Comparison of ENCODE assay signal across 8 cellular contexts in genomic region chr6:24721461-24722215, GRCh38. TPM values are rescaled to one million over a fixed set of nuclear protein-coding genes. Genes with fewer than 3 reads are reported as not detected.
DNase-seq lines count a peak whose midpoint lies in the region; ATAC-seq and TF ChIP-seq lines count a peak whose summit lies in the region.

No MANE protein-coding gene starts in this region.

- WGBS in heart right ventricle, 2 donors: 5 to 6% methylated on average over 26 of the region's 26 CpGs

- intact Hi-C loops in heart right ventricle (cut with DNase I): loop anchor here in 6 of 10 donors (1.0 to 10.0 kb wide), 9 partner anchors 51 to 1303 kb away; partner anchors contain the start of genes GMNN (in 5 of the 6), TDP2 (in 3 of the 6) and ACOT13 (in 2 of the 6)

- peak; percentile 89 for DNase-seq in activated CD4-positive, alpha-beta T cell treated with anti-CD3 and anti-CD28 coated beads, Interleukin-2, amount 10 ng/mL, durations not matched to agents 7 days and 5 days
- DNase-seq in activated CD4-positive, alpha-beta T cell treated with anti-CD3 and anti-CD28 coated beads for 4 hours: no peak
- DNase-seq in GM23338 (ENCODE audit: low spot score) (no peak), heart right ventricle (peak; percentile 84 to 88), retinal pigment epithelial cell (ENCODE audit: low read depth) (no peak)
- no peak for DNase-seq in activated naive CD4-positive, alpha-beta T cell treated with anti-CD3 and anti-CD28 coated beads, Interleukin-2, amount 50 U/mL, for 72 hours (ENCODE audit: low spot score in 2 of 2)
- no peak for DNase-seq in stimulated activated CD4-positive, alpha-beta T cell treated with anti-CD3 and anti-CD28 coated beads, Interleukin-15, amount 100 ng/mL, for 24 hours

- H3K9me2 ChIP-seq in GM23338 (ENCODE audit: insufficient read depth): no peaks in the 10 kb centered on the region

- peaks cover 29% of the 10 kb centered on the region for H3K36me3 Mint-ChIP-seq in activated CD4-positive, alpha-beta T cell treated with anti-CD3 and anti-CD28 coated beads, Interleukin-2, amount 10 ng/mL, durations not matched to agents 7 days and 5 days (ENCODE audit: low read depth)
- H3K36me3 Mint-ChIP-seq in GM23338 (ENCODE audit: low read depth): peaks cover 33% of the 10 kb centered on the region
- H3K36me3 Mint-ChIP-seq in activated naive CD4-positive, alpha-beta T cell treated with anti-CD3 and anti-CD28 coated beads, Interleukin-2, amount 50 U/mL, for 72 hours: peaks cover 34 to 36% of the 10 kb centered on the region in 2 donors

- H3K27me3 Mint-ChIP-seq in activated CD4-positive, alpha-beta T cell treated with anti-CD3 and anti-CD28 coated beads, Interleukin-2, amount 10 ng/mL, durations not matched to agents 7 days and 5 days: no peaks in the 10 kb centered on the region
- H3K27me3 Mint-ChIP-seq in GM23338 (ENCODE audit: insufficient read depth, low read depth, poor library complexity): peaks cover 22% of the 10 kb centered on the region

- peak overlapping the region; percentile 96 for H3K4me3 Mint-ChIP-seq in activated CD4-positive, alpha-beta T cell treated with anti-CD3 and anti-CD28 coated beads, Interleukin-2, amount 10 ng/mL, durations not matched to agents 7 days and 5 days
- peak overlapping the region; percentile 98 for H3K4me3 Mint-ChIP-seq in GM23338

- no peaks in the 10 kb centered on the region for H3K27me3 ChIP-seq in GM23338 (ENCODE audit: insufficient read depth)
- H3K27me3 ChIP-seq in KMS-11 (ENCODE audit: insufficient read depth, low read depth): no peaks in the 10 kb centered on the region
- H3K27me3 ChIP-seq in heart right ventricle: no peaks in the 10 kb centered on the region

- H3K4me1 ChIP-seq in GM23338 (ENCODE audit: insufficient read depth) (peaks cover 19% of the 10 kb centered on the region; the same call in 1 of the 2 replicates), KMS-11 (ENCODE audit: low read depth, poor library complexity, severe bottlenecking) (peaks cover 30% of the 10 kb centered on the region), heart right ventricle (peaks cover 0 to 36% (median 25%) of the 10 kb centered on the region in 9 donors)

- peak; percentile 65 for ATAC-seq in GM23338
- peak; percentile 64 to 73 for ATAC-seq in activated naive CD4-positive, alpha-beta T cell treated with anti-CD3 and anti-CD28 coated beads, Interleukin-2, amount 50 U/mL, for 72 hours
- ATAC-seq in heart right ventricle: peak; percentile 58 to 82 (median 72)

- POLR2A ChIA-PET in activated CD4-positive, alpha-beta T cell treated with anti-CD3 and anti-CD28 coated beads, Interleukin-2, amount 10 ng/mL, durations not matched to agents 7 days and 5 days (lab: Charles Lee): interaction anchor here (0.6 to 1.6 kb wide), 3 partner anchors 17 to 53 kb away, joined by 3 to 11 read pairs (median 3); no protein-coding TSS in a partner anchor

- CTCF ChIA-PET in activated CD4-positive, alpha-beta T cell treated with anti-CD3 and anti-CD28 coated beads, Interleukin-2, amount 10 ng/mL, durations not matched to agents 7 days and 5 days (lab: Charles Lee): interaction anchor here (0.7 to 1.3 kb wide), 4 partner anchors 19 to 349 kb away, joined by 3 to 6 read pairs (median 3); partner anchors contain the start of gene GMNN

- peak overlapping the region; percentile 79 for H3K4me2 ChIP-seq in GM23338
- H3K4me2 ChIP-seq in KMS-11: peak overlapping the region; percentile 50

- peaks cover 4% of the 10 kb centered on the region; the same call in 1 of the 2 replicates for H3F3A ChIP-seq in GM23338 (replicated peaks; ENCODE audit: low read depth)

- peaks cover 29% of the 10 kb centered on the region for H3K4me1 Mint-ChIP-seq in activated CD4-positive, alpha-beta T cell treated with anti-CD3 and anti-CD28 coated beads, Interleukin-2, amount 10 ng/mL, durations not matched to agents 7 days and 5 days
- peaks cover 19% of the 10 kb centered on the region for H3K4me1 Mint-ChIP-seq in GM23338

- H3K36me3 ChIP-seq in GM23338 (ENCODE audit: insufficient read depth) (no peaks in the 10 kb centered on the region), KMS-11 (ENCODE audit: insufficient read depth) (0 out of 2 replicates have a peak, but pooled peaks cover 7% of the 10 kb centered on the region), heart right ventricle (peaks cover 0 to 23% (median 0%) of the 10 kb centered on the region in 9 donors)

- H3K27ac ChIP-seq in GM23338 (ENCODE audit: low read depth) (peak overlapping the region; percentile 96), KMS-11 (peak overlapping the region; percentile 98), heart right ventricle (peak overlapping the region; percentile 97 to 100 (median 99))

- peak overlapping the region; percentile 98 for H3K9ac ChIP-seq in KMS-11

- H2AFZ ChIP-seq in GM23338: 0 out of 2 replicates have a peak overlapping the region, but pooled peaks have one; percentile 0
- peak overlapping the region; percentile 53 for H2AFZ ChIP-seq in KMS-11 (ENCODE audit: low read depth)

- H3K9me3 Mint-ChIP-seq in activated CD4-positive, alpha-beta T cell treated with anti-CD3 and anti-CD28 coated beads, Interleukin-2, amount 10 ng/mL, durations not matched to agents 7 days and 5 days: no peaks in the 10 kb centered on the region
- no peaks in the 10 kb centered on the region for H3K9me3 Mint-ChIP-seq in GM23338
- H3K9me3 Mint-ChIP-seq in activated naive CD4-positive, alpha-beta T cell treated with anti-CD3 and anti-CD28 coated beads, Interleukin-2, amount 50 U/mL, for 72 hours: no peaks in the 10 kb centered on the region

- TF ChIP-seq CTCF in GM23338 (conservative IDR thresholded peaks at IDR 0.05; ENCODE audit: low read depth in 2 of 2): no peak
- no peak for TF ChIP-seq CTCF in KMS-11 (conservative IDR thresholded peaks at IDR 0.05; ENCODE audit: low read depth, low read length)
- no peak for TF ChIP-seq CTCF in heart right ventricle (IDR thresholded peaks at IDR 0.05)
- no peak for TF ChIP-seq CTCF in retinal pigment epithelial cell (conservative IDR thresholded peaks at IDR 0.05; ENCODE audit: low read depth, low read length)

- H3K9me3 ChIP-seq in heart right ventricle: no peaks in the 10 kb centered on the region

- H4K20me1 ChIP-seq in GM23338 (replicated peaks; ENCODE audit: insufficient read depth) (peaks cover 23% of the 10 kb centered on the region), KMS-11 (ENCODE audit: insufficient read depth) (peaks cover 21% of the 10 kb centered on the region)

- peaks cover 38% of the 10 kb centered on the region for H3K79me2 ChIP-seq in GM23338 (replicated peaks; ENCODE audit: insufficient read depth)
- H3K79me2 ChIP-seq in KMS-11 (ENCODE audit: insufficient read depth, low read depth): peaks cover 39% of the 10 kb centered on the region

- H3K27ac Mint-ChIP-seq in activated CD4-positive, alpha-beta T cell treated with anti-CD3 and anti-CD28 coated beads, Interleukin-2, amount 10 ng/mL, durations not matched to agents 7 days and 5 days: peak overlapping the region; percentile 100
- peak overlapping the region; percentile 100 for H3K27ac Mint-ChIP-seq in GM23338
- H3K27ac Mint-ChIP-seq in activated naive CD4-positive, alpha-beta T cell treated with anti-CD3 and anti-CD28 coated beads, Interleukin-2, amount 50 U/mL, for 72 hours: peak overlapping the region; percentile 97 to 100

- peak overlapping the region; percentile 55 for H3K4me3 ChIP-seq in GM23338
- H3K4me3 ChIP-seq in KMS-11 (IDR thresholded peaks at IDR 0.05; ENCODE audit: insufficient read depth, low read depth, low read length): no peak overlapping the region
- peak overlapping the region in 9 of 10 donors; percentile 42 to 97 (median 79) for H3K4me3 ChIP-seq in heart right ventricle
- H3K4me3 ChIP-seq in retinal pigment epithelial cell (ENCODE audit: low read length): peak overlapping the region; percentile 72

TF ChIP-seq in GM23338, 12 proteins besides CTCF, POLR2A, EP300 and RAD21:
- TF ChIP-seq POLR2AphosphoS5 (IDR thresholded peaks at IDR 0.05; ENCODE audit: low read depth) (peak; percentile 77), ZNF114 (CRISPR knock-in tag; IDR thresholded peaks at IDR 0.05) (no peak)

RNA-seq across cellular contexts. Expression of gene C6orf62, which starts 2.7 kb away (rescaled TPM):
- 100 to 1,000 TPM; 138 to 153 TPM for total RNA-seq in activated CD4-positive, alpha-beta T cell treated with anti-CD3 and anti-CD28 coated beads, Interleukin-2, amount 10 ng/mL, durations not matched to agents 7 days and 5 days
- total RNA-seq in GM23338 (2014; rRNA removed; shearing (Covaris generic)): 78.4 and 79.9 TPM in 2 replicates
- 63.1 and 66.7 TPM in 2 replicates for polyA plus RNA-seq in GM23338 (2016; fragmentation: Nextera tagmentation; extraction: Ambion mirVana)
- 100 to 1,000 TPM; 120 to 141 TPM for total RNA-seq in activated naive CD4-positive, alpha-beta T cell treated with anti-CD3 and anti-CD28 coated beads, Interleukin-2, amount 50 U/mL, for 72 hours
- 10 to 100 TPM; 35.3 to 68.3 (median 39.5) TPM for total RNA-seq in heart right ventricle
- 10 to 100 TPM; 41.5 to 64.1 TPM for polyA plus RNA-seq in heart right ventricle

RNA-seq across cellular contexts. Expression of gene GMNN, which starts 53.1 kb away (rescaled TPM):
- total RNA-seq in activated CD4-positive, alpha-beta T cell treated with anti-CD3 and anti-CD28 coated beads, Interleukin-2, amount 10 ng/mL, durations not matched to agents 7 days and 5 days: 10 to 100 TPM; 63.2 to 70.3 TPM
- total RNA-seq in GM23338 (2014; rRNA removed; shearing (Covaris generic)): 88.2 and 89.1 TPM in 2 replicates
- polyA plus RNA-seq in GM23338 (2016; fragmentation: Nextera tagmentation; extraction: Ambion mirVana) (183 and 202 TPM in 2 replicates), heart right ventricle (10 to 100 TPM in 1 of 2 donors, 1 to 10 TPM in 1; 6.4 to 15.6 TPM)
- total RNA-seq in activated naive CD4-positive, alpha-beta T cell treated with anti-CD3 and anti-CD28 coated beads, Interleukin-2, amount 50 U/mL, for 72 hours: 100 to 1,000 TPM in 1 of 2 donors, 10 to 100 TPM in 1; 68.7 to 109 TPM
- total RNA-seq in heart right ventricle: 10 to 100 TPM in 1 of 10 donors, 1 to 10 TPM in 9; 3.1 to 10.9 (median 6.8) TPM

RNA-seq across cellular contexts. Expression of gene ACOT13, which starts 54.8 kb away (rescaled TPM):
- total RNA-seq in activated CD4-positive, alpha-beta T cell treated with anti-CD3 and anti-CD28 coated beads, Interleukin-2, amount 10 ng/mL, durations not matched to agents 7 days and 5 days: 10 to 100 TPM; 16.0 to 18.3 TPM
- total RNA-seq in GM23338 (2014; rRNA removed; shearing (Covaris generic)): 17.4 and 17.8 TPM in 2 replicates
- polyA plus RNA-seq in GM23338 (2016; fragmentation: Nextera tagmentation; extraction: Ambion mirVana) (175 and 190 TPM in 2 replicates), heart right ventricle (100 to 1,000 TPM in 1 of 2 donors, 10 to 100 TPM in 1; 38.2 to 241 TPM)
- 10 to 100 TPM; 25.0 to 30.3 TPM for total RNA-seq in activated naive CD4-positive, alpha-beta T cell treated with anti-CD3 and anti-CD28 coated beads, Interleukin-2, amount 50 U/mL, for 72 hours
- total RNA-seq in heart right ventricle: 10 to 100 TPM; 47.3 to 83.8 (median 56.1) TPM

RNA-seq across cellular contexts. Expression of gene TDP2, which starts 54.9 kb away (rescaled TPM):
- total RNA-seq in activated CD4-positive, alpha-beta T cell treated with anti-CD3 and anti-CD28 coated beads, Interleukin-2, amount 10 ng/mL, durations not matched to agents 7 days and 5 days: 10 to 100 TPM; 43.0 to 47.1 TPM
- total RNA-seq in GM23338 (2014; rRNA removed; shearing (Covaris generic)): 47.8 and 64.5 TPM in 2 replicates
- polyA plus RNA-seq in GM23338 (2016; fragmentation: Nextera tagmentation; extraction: Ambion mirVana): 41.8 and 46.8 TPM in 2 replicates
- 10 to 100 TPM; 46.0 to 60.2 TPM for total RNA-seq in activated naive CD4-positive, alpha-beta T cell treated with anti-CD3 and anti-CD28 coated beads, Interleukin-2, amount 50 U/mL, for 72 hours
- total RNA-seq in heart right ventricle: 10 to 100 TPM; 20.0 to 30.9 (median 24.3) TPM
- 10 to 100 TPM; 22.6 to 29.8 TPM for polyA plus RNA-seq in heart right ventricle

Comparison
In these comparisons a context has a peak if more than half of its experiments do, and no peak if none do; other contexts are left out.
1. DNase-seq: peak in activated CD4-positive, alpha-beta T cell treated with anti-CD3 and anti-CD28 coated beads, Interleukin-2, amount 10 ng/mL, durations not matched to agents 7 days and 5 days (single experiment) and heart right ventricle (2 of 2); none in activated CD4-positive, alpha-beta T cell treated with anti-CD3 and anti-CD28 coated beads for 4 hours (0 of 2), GM23338 (single experiment), activated naive CD4-positive, alpha-beta T cell treated with anti-CD3 and anti-CD28 coated beads, Interleukin-2, amount 50 U/mL, for 72 hours (0 of 2), retinal pigment epithelial cell (single experiment) and stimulated activated CD4-positive, alpha-beta T cell treated with anti-CD3 and anti-CD28 coated beads, Interleukin-15, amount 100 ng/mL, for 24 hours (single experiment).
2. Peak in every context shown above with its lines, with median percentiles within 50 percentile points of each other: H3K27ac Mint-ChIP-seq, ATAC-seq and H3K27ac ChIP-seq.